ENCODE assay signal across 13 cellular contexts in genomic region chr17:81700353-81701287, GRCh38. TPM values are rescaled to one million over a fixed set of nuclear protein-coding genes. Genes with fewer than 3 reads are reported as not detected.
DNase-seq lines count a peak whose midpoint lies in the region; ATAC-seq and TF ChIP-seq lines count a peak whose summit lies in the region.
"Had no signal": no experiment of that assay in that cellular context is flagged by ENCODE, and none has a peak within 500 bp of the region (broad histone marks: within the 10 kb centered on the region; RNA-seq: fewer than 3 reads in every experiment).

No MANE protein-coding gene starts in this region.

- peak overlapping the region; percentile 12 for H3K4me3 Mint-ChIP-seq in activated T-cell treated with anti-CD3 and anti-CD28 coated beads, Interleukin-2, amount 50 U/mL, for 4 hours
- peak overlapping the region in 1 of 2 donors; percentile 96 for H3K4me3 Mint-ChIP-seq in activated T-cell treated with anti-CD3 and anti-CD28 coated beads, Interleukin-2, amount 50 U/mL, for 72 hours

- H3K36me3 ChIP-seq in Loucy (ENCODE audit: insufficient read depth, low read length): peaks cover 35% of the 10 kb centered on the region; the same call in 1 of the 2 replicates
- peaks cover 61% of the 10 kb centered on the region for H3K36me3 ChIP-seq in adipocyte (ENCODE audit: control insufficient read depth, insufficient read depth, low read length, severe bottlenecking)
- H3K36me3 ChIP-seq in skeletal muscle satellite cell (ENCODE audit: insufficient read depth, low read length): peaks cover 68% of the 10 kb centered on the region

- peak overlapping the region; percentile 99 for H3K4me3 ChIP-seq in Loucy (ENCODE audit: low read length, poor library complexity, severe bottlenecking)
- no peak overlapping the region for H3K4me3 ChIP-seq in adipocyte (ENCODE audit: low read length)
- no peak overlapping the region for H3K4me3 ChIP-seq in skeletal muscle satellite cell (ENCODE audit: low read length)
- H3K4me3 ChIP-seq: cardiac muscle cell had no signal

- H3K9me2 ChIP-seq in Loucy (replicated peaks; ENCODE audit: low read depth, low read length): no peaks in the 10 kb centered on the region

- no peak for ATAC-seq in activated T-cell treated with anti-CD3 and anti-CD28 coated beads, Interleukin-2, amount 50 U/mL, for 4 hours
- no peak for ATAC-seq in activated T-cell treated with anti-CD3 and anti-CD28 coated beads, Interleukin-2, amount 50 U/mL, for 72 hours (replicated peaks in 1 of 2)

- H3K27me3 Mint-ChIP-seq in activated T-cell treated with anti-CD3 and anti-CD28 coated beads, Interleukin-2, amount 50 U/mL, for 4 hours (ENCODE audit: low read depth): no peaks in the 10 kb centered on the region
- H3K27me3 Mint-ChIP-seq in activated T-cell treated with anti-CD3 and anti-CD28 coated beads, Interleukin-2, amount 50 U/mL, for 72 hours (ENCODE audit: low read depth): no peaks in the 10 kb centered on the region

- H3K27me3 ChIP-seq in Loucy (ENCODE audit: insufficient read depth, low read length, poor library complexity, severe bottlenecking) (no peaks in the 10 kb centered on the region), adipocyte (replicated peaks; ENCODE audit: control insufficient read depth, insufficient read depth, low read length) (no peaks in the 10 kb centered on the region), skeletal muscle satellite cell (ENCODE audit: control insufficient read depth, insufficient read depth, low read length) (no peaks in the 10 kb centered on the region)
- H3K27me3 ChIP-seq: BE2C, cardiac muscle cell, SJSA1 had no signal

- peaks cover 16% of the 10 kb centered on the region for H3K36me3 Mint-ChIP-seq in activated T-cell treated with anti-CD3 and anti-CD28 coated beads, Interleukin-2, amount 50 U/mL, for 4 hours (ENCODE audit: insufficient read depth)
- peaks cover 5 to 29% of the 10 kb centered on the region in 2 donors for H3K36me3 Mint-ChIP-seq in activated T-cell treated with anti-CD3 and anti-CD28 coated beads, Interleukin-2, amount 50 U/mL, for 72 hours (ENCODE audit: insufficient read depth in 2 of 2)

- no peaks in the 10 kb centered on the region for H3F3A ChIP-seq in Loucy (ENCODE audit: low read depth)

- no peak for DNase-seq in activated T-cell treated with anti-CD3 and anti-CD28 coated beads, Interleukin-2, amount 50 U/mL, for 4 hours
- DNase-seq in activated T-cell treated with anti-CD3 and anti-CD28 coated beads, Interleukin-2, amount 50 U/mL, for 72 hours: no peak
- DNase-seq in adipocyte (ENCODE audit: low read depth) (no peak), DMS53 (lab: John Stamatoyannopoulos, UW) (no peak), cerebellar cortex (ENCODE audit: low spot score) (no peak), HCEC 1CT (no peak)
- DNase-seq: BE2C, kidney, NCI-H1105 had no signal

- no peak for TF ChIP-seq CTCF in Loucy (conservative IDR thresholded peaks at IDR 0.05; ENCODE audit: low read length)

- peaks cover 37% of the 10 kb centered on the region for H4K20me1 ChIP-seq in Loucy (ENCODE audit: insufficient read depth, low read length, poor library complexity, severe bottlenecking)

- no peak overlapping the region for H3K27ac Mint-ChIP-seq in activated T-cell treated with anti-CD3 and anti-CD28 coated beads, Interleukin-2, amount 50 U/mL, for 72 hours

- H3K9ac ChIP-seq in Loucy (ENCODE audit: low read depth, low read length, poor library complexity, severe bottlenecking) (no peak overlapping the region), adipocyte (ENCODE audit: low read length) (peak overlapping the region; percentile 99), skeletal muscle satellite cell (ENCODE audit: low read depth, low read length) (no peak overlapping the region)

- H3K9me3 ChIP-seq in Loucy (ENCODE audit: insufficient read depth, low read depth, low read length) (no peaks in the 10 kb centered on the region), adipocyte (ENCODE audit: control insufficient read depth, low read length) (no peaks in the 10 kb centered on the region), skeletal muscle satellite cell (replicated peaks; ENCODE audit: low read length) (no peaks in the 10 kb centered on the region)
- H3K9me3 ChIP-seq: BE2C, SJSA1 had no signal

- H3K4me1 ChIP-seq in Loucy (ENCODE audit: insufficient read depth, low read length, poor library complexity, severe bottlenecking) (peaks cover 20% of the 10 kb centered on the region), adipocyte (ENCODE audit: control insufficient read depth, insufficient read depth, low read length) (peaks cover 23% of the 10 kb centered on the region), skeletal muscle satellite cell (ENCODE audit: control insufficient read depth, insufficient read depth, low read length) (peaks cover 25% of the 10 kb centered on the region)
- H3K4me1 ChIP-seq: BE2C had no signal

- peaks cover 66% of the 10 kb centered on the region for H3K79me2 ChIP-seq in Loucy (ENCODE audit: insufficient read depth, low read length)

- H3K4me2 ChIP-seq in Loucy (ENCODE audit: low read depth, low read length, poor library complexity, severe bottlenecking) (peak overlapping the region; percentile 96), skeletal muscle satellite cell (ENCODE audit: low read length) (peak overlapping the region; percentile 98)

- no peak overlapping the region for H2AFZ ChIP-seq in Loucy (ENCODE audit: low read length)

- H3K9me3 Mint-ChIP-seq in activated T-cell treated with anti-CD3 and anti-CD28 coated beads, Interleukin-2, amount 50 U/mL, for 4 hours: no peaks in the 10 kb centered on the region
- no peaks in the 10 kb centered on the region for H3K9me3 Mint-ChIP-seq in activated T-cell treated with anti-CD3 and anti-CD28 coated beads, Interleukin-2, amount 50 U/mL, for 72 hours

- peaks cover 24% of the 10 kb centered on the region for H3K4me1 Mint-ChIP-seq in activated T-cell treated with anti-CD3 and anti-CD28 coated beads, Interleukin-2, amount 50 U/mL, for 4 hours (ENCODE audit: low read depth)
- peaks cover 36% of the 10 kb centered on the region for H3K4me1 Mint-ChIP-seq in activated T-cell treated with anti-CD3 and anti-CD28 coated beads, Interleukin-2, amount 50 U/mL, for 72 hours (ENCODE audit: low read depth)

RNA-seq across cellular contexts. Expression of gene MRPL12, which starts 2.5 kb away (rescaled TPM):
- total RNA-seq in activated T-cell treated with anti-CD3 and anti-CD28 coated beads, Interleukin-2, amount 50 U/mL, for 4 hours: 100 to 1,000 TPM; 294 to 372 (median 359) TPM
- total RNA-seq in activated T-cell treated with anti-CD3 and anti-CD28 coated beads, Interleukin-2, amount 50 U/mL, for 72 hours: 10 to 100 TPM; 49.1 to 64.7 TPM
- 26.6 and 28.6 TPM in 2 replicates for total RNA-seq in skeletal muscle satellite cell (2012; rRNA removed)

RNA-seq across cellular contexts. Expression of gene SLC25A10, which starts 11.5 kb away (rescaled TPM):
- total RNA-seq in activated T-cell treated with anti-CD3 and anti-CD28 coated beads, Interleukin-2, amount 50 U/mL, for 4 hours: 10 to 100 TPM; 29.9 to 47.8 (median 38.8) TPM
- 10 to 100 TPM in 1 of 2 donors, 1 to 10 TPM in 1; 9.2 to 11.3 TPM for total RNA-seq in activated T-cell treated with anti-CD3 and anti-CD28 coated beads, Interleukin-2, amount 50 U/mL, for 72 hours
- total RNA-seq in skeletal muscle satellite cell (2012; rRNA removed): 14.7 and 18.8 TPM in 2 replicates

RNA-seq across cellular contexts. Expression of gene HGS, which starts 16.8 kb away (rescaled TPM):
- 100 to 1,000 TPM; 146 to 162 (median 147) TPM for total RNA-seq in activated T-cell treated with anti-CD3 and anti-CD28 coated beads, Interleukin-2, amount 50 U/mL, for 4 hours
- 10 to 100 TPM; 95.5 to 96.0 TPM for total RNA-seq in activated T-cell treated with anti-CD3 and anti-CD28 coated beads, Interleukin-2, amount 50 U/mL, for 72 hours
- 106 and 108 TPM in 2 replicates for total RNA-seq in skeletal muscle satellite cell (2012; rRNA removed)

RNA-seq across cellular contexts. Expression of gene ARL16, which starts 17.0 kb away (rescaled TPM):
- total RNA-seq in activated T-cell treated with anti-CD3 and anti-CD28 coated beads, Interleukin-2, amount 50 U/mL, for 4 hours: 10 to 100 TPM; 27.3 to 38.6 (median 27.9) TPM
- 10 to 100 TPM; 33.0 to 45.3 TPM for total RNA-seq in activated T-cell treated with anti-CD3 and anti-CD28 coated beads, Interleukin-2, amount 50 U/mL, for 72 hours
- total RNA-seq in skeletal muscle satellite cell (2012; rRNA removed): 14.4 and 24.7 TPM in 2 replicates

RNA-seq across cellular contexts. Expression of gene CCDC137, which starts 34.1 kb away (rescaled TPM):
- 10 to 100 TPM; 82.9 to 91.9 (median 84.9) TPM for total RNA-seq in activated T-cell treated with anti-CD3 and anti-CD28 coated beads, Interleukin-2, amount 50 U/mL, for 4 hours
- total RNA-seq in activated T-cell treated with anti-CD3 and anti-CD28 coated beads, Interleukin-2, amount 50 U/mL, for 72 hours: 10 to 100 TPM; 26.1 to 46.5 TPM
- total RNA-seq in skeletal muscle satellite cell (2012; rRNA removed): 9.0 and 9.6 TPM in 2 replicates

Comparison
In these comparisons a context has a peak if more than half of its experiments do, and no peak if none do; other contexts are left out.
1. RNA of gene MRPL12, which starts 2.5 kb away (total RNA-seq): 294 to 372 TPM in activated T-cell treated with anti-CD3 and anti-CD28 coated beads, Interleukin-2, amount 50 U/mL, for 4 hours; 49.1 to 64.7 TPM in activated T-cell treated with anti-CD3 and anti-CD28 coated beads, Interleukin-2, amount 50 U/mL, for 72 hours; every median in the first group is over 4 times any median in the second.